ENCODE assay signal across 1 cellular context in the genomic region with DNA sequence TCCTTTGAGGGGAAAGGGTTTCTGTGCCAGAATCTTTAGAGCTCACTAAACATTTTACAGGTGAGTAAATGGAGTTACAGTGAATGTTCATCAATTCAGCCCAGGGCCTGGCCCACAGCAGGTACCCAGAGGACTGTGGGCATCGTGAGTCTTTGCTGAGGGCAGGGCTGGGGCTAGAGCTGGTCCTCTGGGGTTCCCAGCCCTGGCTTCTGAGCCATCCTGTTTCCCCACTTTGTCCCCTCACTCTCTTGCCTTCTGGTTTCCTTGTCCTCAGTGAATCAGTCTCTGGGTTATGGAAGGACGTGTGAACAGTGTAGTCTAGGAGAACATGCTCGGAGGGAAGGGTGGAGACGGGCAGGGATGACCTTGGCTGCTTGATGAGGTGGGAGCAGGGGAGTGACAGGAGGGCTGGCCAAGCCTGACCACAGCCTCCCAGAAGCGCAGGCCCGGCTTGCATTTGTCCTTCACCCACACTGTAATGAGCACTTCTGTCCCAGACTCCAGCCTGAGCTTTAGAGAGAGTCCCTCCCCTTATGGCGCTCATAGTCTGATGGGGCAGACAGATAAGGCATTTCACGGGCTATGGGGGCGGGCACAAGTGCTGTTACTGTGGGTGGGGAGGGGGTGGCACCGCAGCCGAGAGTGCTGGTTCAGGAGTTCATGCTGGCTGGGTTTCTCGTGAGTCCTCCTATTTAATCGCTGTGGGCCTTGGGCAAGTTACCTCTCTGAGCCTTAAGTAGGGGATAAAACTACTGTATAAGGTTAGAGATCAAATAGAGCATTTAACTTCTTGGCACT.
TF ChIP-seq lines count a peak whose summit lies in the region.

No MANE protein-coding gene starts in this region.

TF ChIP-seq in K562, 482 proteins besides CTCF, POLR2A, EP300 and RAD21 (continued from another document and continues in another):
- TF ChIP-seq, protein P1, sequence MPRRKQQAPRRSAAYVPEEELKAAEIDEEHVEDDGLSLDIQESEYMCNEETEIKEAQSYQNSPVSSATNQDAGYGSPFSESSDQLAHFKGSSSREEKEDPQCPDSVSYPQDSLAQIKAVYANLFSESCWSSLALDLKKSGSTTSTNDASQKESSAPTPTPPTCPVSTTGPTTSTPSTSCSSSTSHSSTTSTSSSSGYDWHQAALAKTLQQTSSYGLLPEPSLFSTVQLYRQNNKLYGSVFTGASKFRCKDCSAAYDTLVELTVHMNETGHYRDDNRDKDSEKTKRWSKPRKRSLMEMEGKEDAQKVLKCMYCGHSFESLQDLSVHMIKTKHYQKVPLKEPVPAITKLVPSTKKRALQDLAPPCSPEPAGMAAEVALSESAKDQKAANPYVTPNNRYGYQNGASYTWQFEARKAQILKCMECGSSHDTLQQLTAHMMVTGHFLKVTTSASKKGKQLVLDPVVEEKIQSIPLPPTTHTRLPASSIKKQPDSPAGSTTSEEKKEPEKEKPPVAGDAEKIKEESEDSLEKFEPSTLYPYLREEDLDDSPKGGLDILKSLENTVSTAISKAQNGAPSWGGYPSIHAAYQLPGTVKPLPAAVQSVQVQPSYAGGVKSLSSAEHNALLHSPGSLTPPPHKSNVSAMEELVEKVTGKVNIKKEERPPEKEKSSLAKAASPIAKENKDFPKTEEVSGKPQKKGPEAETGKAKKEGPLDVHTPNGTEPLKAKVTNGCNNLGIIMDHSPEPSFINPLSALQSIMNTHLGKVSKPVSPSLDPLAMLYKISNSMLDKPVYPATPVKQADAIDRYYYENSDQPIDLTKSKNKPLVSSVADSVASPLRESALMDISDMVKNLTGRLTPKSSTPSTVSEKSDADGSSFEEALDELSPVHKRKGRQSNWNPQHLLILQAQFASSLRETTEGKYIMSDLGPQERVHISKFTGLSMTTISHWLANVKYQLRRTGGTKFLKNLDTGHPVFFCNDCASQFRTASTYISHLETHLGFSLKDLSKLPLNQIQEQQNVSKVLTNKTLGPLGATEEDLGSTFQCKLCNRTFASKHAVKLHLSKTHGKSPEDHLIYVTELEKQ (CRISPR knock-in tag; IDR thresholded peaks at IDR 0.05): no peak
- no peak for TF ChIP-seq ZBTB33 (CRISPR knock-in tag; IDR thresholded peaks at IDR 0.05)
- TF ChIP-seq RB1 (IDR thresholded peaks at IDR 0.05; ENCODE audit: low read depth): no peak
- no peak for TF ChIP-seq ZKSCAN3 (CRISPR knock-in tag; IDR thresholded peaks at IDR 0.05)
- peak; percentile 40; the same call in 1 of the 2 replicates for TF ChIP-seq TEAD4 (IDR thresholded peaks at IDR 0.05; ENCODE audit: low read length)
- TF ChIP-seq TEAD4 (CRISPR knock-in tag; IDR thresholded peaks at IDR 0.05; ENCODE audit: borderline replicate concordance): no peak
- TF ChIP-seq GABPB1 (CRISPR knock-in tag; IDR thresholded peaks at IDR 0.05): no peak
- 0 out of 2 replicates have a peak, but pooled peaks have one; percentile 16 for TF ChIP-seq CBFA2T3 (IDR thresholded peaks at IDR 0.05)
- TF ChIP-seq ZBTB7A (IDR thresholded peaks at IDR 0.05; ENCODE audit: borderline replicate concordance, control insufficient read depth, low read depth, low read length): no peak
- no peak for TF ChIP-seq ILF3 (IDR thresholded peaks at IDR 0.05; ENCODE audit: borderline replicate concordance)
- no peak for TF ChIP-seq NR2C2 (CRISPR knock-in tag; IDR thresholded peaks at IDR 0.05)
- TF ChIP-seq NR2C2 (tag; IDR thresholded peaks at IDR 0.05): no peak
- TF ChIP-seq ZNF830 (CRISPR knock-in tag; IDR thresholded peaks at IDR 0.05): no peak
- TF ChIP-seq ZNF280A (IDR thresholded peaks at IDR 0.05; ENCODE audit: low read depth, partially characterized antibody): no peak
- no peak for TF ChIP-seq ZNF232 (CRISPR knock-in tag; IDR thresholded peaks at IDR 0.05)
- no peak for TF ChIP-seq NFE2 (IDR thresholded peaks at IDR 0.05; ENCODE audit: low read depth)
- no peak for TF ChIP-seq E2F3 (CRISPR knock-in tag; IDR thresholded peaks at IDR 0.05)
- no peak; the same call in 1 of the 2 replicates for TF ChIP-seq DPF2 (IDR thresholded peaks at IDR 0.05)
- no peak for TF ChIP-seq IRF2 (CRISPR knock-in tag; IDR thresholded peaks at IDR 0.05)
- TF ChIP-seq TCF3 (CRISPR knock-in tag; IDR thresholded peaks at IDR 0.05): 0 out of 2 replicates have a peak, but pooled peaks have one; percentile 16
- TF ChIP-seq HDGF (IDR thresholded peaks at IDR 0.05): no peak
- TF ChIP-seq EGR1 (conservative IDR thresholded peaks at IDR 0.05): peak; percentile 95
- TF ChIP-seq ESRRA (IDR thresholded peaks at IDR 0.05; ENCODE audit: borderline replicate concordance, low read depth): peak; percentile 64; the same call in 1 of the 2 replicates
- TF ChIP-seq HNRNPLL (IDR thresholded peaks at IDR 0.05; ENCODE audit: low read depth, low read length, poor library complexity, severe bottlenecking): no peak
- no peak for TF ChIP-seq ZBTB5 (IDR thresholded peaks at IDR 0.05)
- TF ChIP-seq, protein P2, sequence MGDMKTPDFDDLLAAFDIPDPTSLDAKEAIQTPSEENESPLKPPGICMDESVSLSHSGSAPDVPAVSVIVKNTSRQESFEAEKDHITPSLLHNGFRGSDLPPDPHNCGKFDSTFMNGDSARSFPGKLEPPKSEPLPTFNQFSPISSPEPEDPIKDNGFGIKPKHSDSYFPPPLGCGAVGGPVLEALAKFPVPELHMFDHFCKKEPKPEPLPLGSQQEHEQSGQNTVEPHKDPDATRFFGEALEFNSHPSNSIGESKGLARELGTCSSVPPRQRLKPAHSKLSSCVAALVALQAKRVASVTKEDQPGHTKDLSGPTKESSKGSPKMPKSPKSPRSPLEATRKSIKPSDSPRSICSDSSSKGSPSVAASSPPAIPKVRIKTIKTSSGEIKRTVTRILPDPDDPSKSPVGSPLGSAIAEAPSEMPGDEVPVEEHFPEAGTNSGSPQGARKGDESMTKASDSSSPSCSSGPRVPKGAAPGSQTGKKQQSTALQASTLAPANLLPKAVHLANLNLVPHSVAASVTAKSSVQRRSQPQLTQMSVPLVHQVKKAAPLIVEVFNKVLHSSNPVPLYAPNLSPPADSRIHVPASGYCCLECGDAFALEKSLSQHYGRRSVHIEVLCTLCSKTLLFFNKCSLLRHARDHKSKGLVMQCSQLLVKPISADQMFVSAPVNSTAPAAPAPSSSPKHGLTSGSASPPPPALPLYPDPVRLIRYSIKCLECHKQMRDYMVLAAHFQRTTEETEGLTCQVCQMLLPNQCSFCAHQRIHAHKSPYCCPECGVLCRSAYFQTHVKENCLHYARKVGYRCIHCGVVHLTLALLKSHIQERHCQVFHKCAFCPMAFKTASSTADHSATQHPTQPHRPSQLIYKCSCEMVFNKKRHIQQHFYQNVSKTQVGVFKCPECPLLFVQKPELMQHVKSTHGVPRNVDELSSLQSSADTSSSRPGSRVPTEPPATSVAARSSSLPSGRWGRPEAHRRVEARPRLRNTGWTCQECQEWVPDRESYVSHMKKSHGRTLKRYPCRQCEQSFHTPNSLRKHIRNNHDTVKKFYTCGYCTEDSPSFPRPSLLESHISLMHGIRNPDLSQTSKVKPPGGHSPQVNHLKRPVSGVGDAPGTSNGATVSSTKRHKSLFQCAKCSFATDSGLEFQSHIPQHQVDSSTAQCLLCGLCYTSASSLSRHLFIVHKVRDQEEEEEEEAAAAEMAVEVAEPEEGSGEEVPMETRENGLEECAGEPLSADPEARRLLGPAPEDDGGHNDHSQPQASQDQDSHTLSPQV (IDR thresholded peaks at IDR 0.05): 0 out of 2 replicates have a peak, but pooled peaks have one; percentile 22
- TF ChIP-seq SIX5 (IDR thresholded peaks at IDR 0.05; ENCODE audit: borderline replicate concordance in 1 of 2, insufficient read depth in 1 of 2, low read depth in 1 of 2, low read length in 2 of 2): no peak
- TF ChIP-seq E2F6 (IDR thresholded peaks at IDR 0.05; ENCODE audit: borderline replicate concordance in 1 of 2, extremely low read depth in 1 of 2, insufficient read depth in 1 of 2, insufficient read length in 1 of 2, low read depth in 1 of 2, low read length in 1 of 2, poor library complexity in 1 of 2, severe bottlenecking in 1 of 2): peak in 1 of 2 experiments; percentile 14
- TF ChIP-seq SRF (CRISPR knock-in tag; IDR thresholded peaks at IDR 0.05): no peak
- no peak for TF ChIP-seq ZBTB49 (CRISPR knock-in tag; IDR thresholded peaks at IDR 0.05; ENCODE audit: borderline replicate concordance)
- TF ChIP-seq L3MBTL2 (IDR thresholded peaks at IDR 0.05): no peak
- TF ChIP-seq GATA2 (CRISPR knock-in tag; IDR thresholded peaks at IDR 0.05): peak; percentile 67
- no peak for TF ChIP-seq ZNF311 (CRISPR knock-in tag; IDR thresholded peaks at IDR 0.05)
- 0 out of 2 replicates have a peak, but pooled peaks have one; percentile 62 for TF ChIP-seq PHF21A (IDR thresholded peaks at IDR 0.05; ENCODE audit: borderline replicate concordance, low read depth)
- TF ChIP-seq, protein P3, sequence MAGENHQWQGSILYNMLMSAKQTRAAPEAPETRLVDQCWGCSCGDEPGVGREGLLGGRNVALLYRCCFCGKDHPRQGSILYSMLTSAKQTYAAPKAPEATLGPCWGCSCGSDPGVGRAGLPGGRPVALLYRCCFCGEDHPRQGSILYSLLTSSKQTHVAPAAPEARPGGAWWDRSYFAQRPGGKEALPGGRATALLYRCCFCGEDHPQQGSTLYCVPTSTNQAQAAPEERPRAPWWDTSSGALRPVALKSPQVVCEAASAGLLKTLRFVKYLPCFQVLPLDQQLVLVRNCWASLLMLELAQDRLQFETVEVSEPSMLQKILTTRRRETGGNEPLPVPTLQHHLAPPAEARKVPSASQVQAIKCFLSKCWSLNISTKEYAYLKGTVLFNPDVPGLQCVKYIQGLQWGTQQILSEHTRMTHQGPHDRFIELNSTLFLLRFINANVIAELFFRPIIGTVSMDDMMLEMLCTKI (IDR thresholded peaks at IDR 0.05; ENCODE audit: partially characterized antibody): no peak
- TF ChIP-seq CREB1 (IDR thresholded peaks at IDR 0.05): no peak
- TF ChIP-seq CREB1 (CRISPR knock-in tag; IDR thresholded peaks at IDR 0.05): no peak
